ENCODE assay signal across 9 cellular contexts in the genomic region with DNA sequence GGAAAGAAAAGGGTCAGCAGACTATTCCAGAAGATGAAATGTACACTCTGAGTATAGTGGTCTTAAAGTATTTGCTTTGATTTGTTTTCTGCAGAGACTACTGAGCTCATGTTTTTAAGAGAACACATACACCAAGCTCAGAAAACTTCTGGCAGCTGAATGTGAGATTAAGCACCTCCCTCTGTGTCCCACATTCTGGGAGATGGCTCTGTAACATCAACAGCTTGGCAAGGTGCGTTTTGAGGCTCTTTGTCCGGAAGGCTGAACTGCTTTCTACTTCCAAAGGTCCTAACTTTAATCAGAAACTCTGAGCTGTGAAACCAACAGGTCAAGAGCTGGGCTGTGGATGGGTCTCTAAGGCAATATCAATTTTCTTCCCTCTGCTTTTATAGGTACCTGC. TPM values are rescaled to one million over a fixed set of nuclear protein-coding genes. Genes with fewer than 3 reads are reported as not detected.
"Had no signal": no experiment of that assay in that cellular context is flagged by ENCODE, and none has a peak within 500 bp of the region (broad histone marks: within the 10 kb centered on the region; RNA-seq: fewer than 3 reads in every experiment).

No MANE protein-coding gene starts in this region.

- H3K4me1 Mint-ChIP-seq: GM23338, H9 had no signal

- H2AFZ ChIP-seq: GM23338 had no signal

- H3K27ac Mint-ChIP-seq: GM23338, H9 had no signal

- H3K4me3 Mint-ChIP-seq: GM23338, H9 had no signal

- H3K4me3 ChIP-seq: GM23338 had no signal

- H3K27ac ChIP-seq: HL-60 had no signal

- H3K4me2 ChIP-seq: GM23338 had no signal

- ATAC-seq: GM23338 had no signal

- FAIRE-seq: H1, H54 had no signal

- DNase-seq: H9, HCEC 1CT, IMR-90, KBM-7 had no signal

RNA-seq across cellular contexts. Expression of gene GLYAT, which starts 36.4 kb away (rescaled TPM):
- total RNA-seq: H1, H9, HT1080, IMR-90 had no signal
- polyA plus RNA-seq: GM23338, H1, IMR-90 had no signal
